In genomic region chr1:169309178-169310166, GRCh38 we compare ENCODE assay signal across 9 cellular contexts. TPM values are rescaled to one million over a fixed set of nuclear protein-coding genes. Genes with fewer than 3 reads are reported as not detected.
A peak's percentile ranks its signal among the peaks of the same experiment; 100 is the strongest.
DNase-seq lines count a peak whose midpoint lies in the region; ATAC-seq and TF ChIP-seq lines count a peak whose summit lies in the region.
"Had no signal": no experiment of that assay in that cellular context is flagged by ENCODE, and none has a peak within 500 bp of the region (broad histone marks: within the 10 kb centered on the region; RNA-seq: fewer than 3 reads in every experiment).

No MANE protein-coding gene starts in this region.

- no peaks in the 10 kb centered on the region for H3K4me1 Mint-ChIP-seq in endodermal cell

- peaks cover 15% of the 10 kb centered on the region for H3K36me3 Mint-ChIP-seq in endodermal cell (ENCODE audit: low read depth)

- no peak overlapping the region for H3K4me3 ChIP-seq in endodermal cell (ENCODE audit: low read length)

- no peaks in the 10 kb centered on the region for H3K4me1 ChIP-seq in endodermal cell (ENCODE audit: control insufficient read depth, insufficient read depth, low read length)
- H3K4me1 ChIP-seq: parathyroid adenoma had no signal

- H3K36me3 ChIP-seq in endodermal cell (ENCODE audit: control insufficient read depth, insufficient read depth, low read length) = peaks cover 3% of the 10 kb centered on the region

- DNase-seq in CMK (ENCODE audit: low read depth) (peak; percentile 85), endodermal cell (no peak), omental fat pad (ENCODE audit: low spot score) (no peak), NCI-H1436 (lab: John Stamatoyannopoulos, UW) (no peak), NCI-H2029 (lab: John Stamatoyannopoulos, UW) (no peak)
- DNase-seq in activated CD8-positive, alpha-beta memory T cell treated with anti-CD3 and anti-CD28 coated beads, Interleukin-2, amount 50 U/mL, for 48 hours = no peak

- WGBS in endodermal cell (ENCODE audit: insufficient coverage in 1 of 2, insufficient read length in 1 of 2), 2 experiments = 75 to 87% methylated on average over 5 to 6 of the region's 7 CpGs

- TF ChIP-seq CTCF in endodermal cell (conservative IDR thresholded peaks at IDR 0.05) (no peak), omental fat pad (IDR thresholded peaks at IDR 0.05) (no peak)

- no peak overlapping the region for H3K4me3 Mint-ChIP-seq in endodermal cell

- H3K27ac ChIP-seq in endodermal cell (ENCODE audit: low read depth, low read length) = peak overlapping the region; percentile 67
- H3K27ac ChIP-seq: parathyroid adenoma had no signal

- H3K27me3 Mint-ChIP-seq in endodermal cell (ENCODE audit: insufficient read depth) = no peaks in the 10 kb centered on the region

- no peaks in the 10 kb centered on the region for H3K27me3 ChIP-seq in endodermal cell (ENCODE audit: control insufficient read depth, insufficient read depth, low read length, poor library complexity, severe bottlenecking)

- H3K27ac Mint-ChIP-seq in endodermal cell = no peak overlapping the region

- H3K9me3 ChIP-seq in endodermal cell (ENCODE audit: control insufficient read depth, low read length) = no peaks in the 10 kb centered on the region

- ATAC-seq in GM19452 (IDR thresholded peaks at IDR 0.05; ENCODE audit: unreplicated experiment) (peak; percentile 69), HG03520 (IDR thresholded peaks at IDR 0.05; ENCODE audit: unreplicated experiment) (peak; percentile 74), omental fat pad (ENCODE audit: low FRiP score) (no peak)

- no peak overlapping the region for H3K9ac ChIP-seq in endodermal cell (ENCODE audit: extremely low read depth, low read length, poor library complexity, severe bottlenecking)
- H3K9ac ChIP-seq: parathyroid adenoma had no signal

- H3K9me3 Mint-ChIP-seq in endodermal cell = no peaks in the 10 kb centered on the region

RNA-seq across cellular contexts. Expression of gene NME7, which starts 58.1 kb away (rescaled TPM):
- total RNA-seq in endodermal cell (10 to 100 TPM; 28.1 to 32.3 TPM), omental fat pad (10 to 100 TPM in 1 of 4 donors, 1 to 10 TPM in 3; 9.0 to 16.8 (median 9.3) TPM)
- 29.2 TPM for polyA plus RNA-seq in endodermal cell (2013, experiment 1 of 2)
- 38.8 TPM for polyA plus RNA-seq in endodermal cell (2013, experiment 2 of 2)

RNA-seq across cellular contexts. Expression of gene BLZF1, which starts 58.5 kb away (rescaled TPM):
- total RNA-seq in endodermal cell (10 to 100 TPM; 16.8 to 18.4 TPM), omental fat pad (10 to 100 TPM; 15.7 to 31.5 (median 22.5) TPM)
- 14.2 TPM for polyA plus RNA-seq in endodermal cell (2013, experiment 1 of 2)
- polyA plus RNA-seq in endodermal cell (2013, experiment 2 of 2) = 12.9 TPM
